In genomic region chr10:132335189-132336063, GRCh38 we compare ENCODE assay signal across 1 cellular context.
TF ChIP-seq lines count a peak whose summit lies in the region.

No MANE protein-coding gene starts in this region.

TF ChIP-seq in HEK293, 187 proteins besides CTCF, POLR2A, EP300 and RAD21 (continued from another document and continues in another):
- TF ChIP-seq ZNF704 (tag by site-specific recombination; IDR thresholded peaks at IDR 0.05) (no peak), ZBTB48 (tag by site-specific recombination; IDR thresholded peaks at IDR 0.05) (peak; percentile 99), MZF1 (tag by site-specific recombination; IDR thresholded peaks at IDR 0.05; ENCODE audit: borderline replicate concordance) (peak; percentile 43; the same call in 1 of the 2 replicates), ZNF629 (tag by site-specific recombination; IDR thresholded peaks at IDR 0.05) (peak; percentile 56), KLF7 (tag by site-specific recombination; IDR thresholded peaks at IDR 0.05; ENCODE audit: borderline replicate concordance) (no peak), GLI2 (tag by site-specific recombination; IDR thresholded peaks at IDR 0.05; ENCODE audit: borderline replicate concordance, low read depth) (no peak), EGR2 (tag by site-specific recombination; IDR thresholded peaks at IDR 0.05; ENCODE audit: low read depth) (no peak), ATF2 (tag by site-specific recombination; IDR thresholded peaks at IDR 0.05; ENCODE audit: low read depth) (no peak), HIC1 (tag by site-specific recombination; IDR thresholded peaks at IDR 0.05) (peak; percentile 86), ZBTB17 (tag by site-specific recombination; IDR thresholded peaks at IDR 0.05) (peak; percentile 93), SP7 (tag by site-specific recombination; IDR thresholded peaks at IDR 0.05) (peak; percentile 84), ZNF747 (tag by site-specific recombination; IDR thresholded peaks at IDR 0.05) (no peak), PRDM1 (tag by site-specific recombination; IDR thresholded peaks at IDR 0.05) (no peak), SP3 (tag by site-specific recombination; IDR thresholded peaks at IDR 0.05) (peak; percentile 89), HOXC10 (CRISPR knock-in tag; IDR thresholded peaks at IDR 0.05) (no peak), ZBTB21 (tag by site-specific recombination; IDR thresholded peaks at IDR 0.05) (no peak), REST (tag by site-specific recombination; IDR thresholded peaks at IDR 0.05) (0 out of 2 replicates have a peak, but pooled peaks have one; percentile 25), OVOL3 (tag by site-specific recombination; IDR thresholded peaks at IDR 0.05) (no peak), ZNF335 (tag by site-specific recombination; conservative IDR thresholded peaks at IDR 0.05) (peak; percentile 84), ZNF24 (tag by site-specific recombination; IDR thresholded peaks at IDR 0.05) (peak; percentile 16; the same call in 1 of the 2 replicates), ZNF660 (tag by site-specific recombination; IDR thresholded peaks at IDR 0.05) (no peak), ZNF521 (tag by site-specific recombination; IDR thresholded peaks at IDR 0.05) (no peak), FEZF1 (tag by site-specific recombination; IDR thresholded peaks at IDR 0.05) (peak; percentile 73), ZBTB8A (tag by site-specific recombination; IDR thresholded peaks at IDR 0.05) (peak; percentile 35), ZNF423 (tag by site-specific recombination; IDR thresholded peaks at IDR 0.05) (no peak), ZNF266 (tag by site-specific recombination; IDR thresholded peaks at IDR 0.05; ENCODE audit: low read depth) (no peak), ZNF114 (tag by site-specific recombination; IDR thresholded peaks at IDR 0.05) (no peak), WT1 (tag by site-specific recombination; IDR thresholded peaks at IDR 0.05) (no peak), ZNF513 (tag by site-specific recombination; IDR thresholded peaks at IDR 0.05) (no peak), SP2 (tag by site-specific recombination; IDR thresholded peaks at IDR 0.05) (peak; percentile 95), ZEB2 (tag by site-specific recombination; IDR thresholded peaks at IDR 0.05) (peak; percentile 63; the same call in 1 of the 2 replicates), ZNF214 (tag by site-specific recombination; IDR thresholded peaks at IDR 0.05; ENCODE audit: borderline replicate concordance) (no peak), ZNF600 (tag by site-specific recombination; IDR thresholded peaks at IDR 0.05) (peak; percentile 14; the same call in 1 of the 2 replicates), IKZF3 (tag by site-specific recombination; IDR thresholded peaks at IDR 0.05) (no peak), YY2 (tag by site-specific recombination; IDR thresholded peaks at IDR 0.05) (no peak), ZBTB49 (tag by site-specific recombination; IDR thresholded peaks at IDR 0.05; ENCODE audit: low read depth) (no peak), ZNF18 (tag by site-specific recombination; IDR thresholded peaks at IDR 0.05) (no peak), ZNF571 (tag by site-specific recombination; IDR thresholded peaks at IDR 0.05) (no peak), ZNF10 (tag by site-specific recombination; IDR thresholded peaks at IDR 0.05) (no peak), HOXD13 (CRISPR knock-in tag; IDR thresholded peaks at IDR 0.05; ENCODE audit: borderline replicate concordance) (no peak), ZNF621 (tag by site-specific recombination; IDR thresholded peaks at IDR 0.05) (no peak), ELK4 (IDR thresholded peaks at IDR 0.05; ENCODE audit: borderline replicate concordance, low read depth, low read length) (no peak), ZNF658 (tag by site-specific recombination; IDR thresholded peaks at IDR 0.05) (no peak), ZNF16 (tag by site-specific recombination; IDR thresholded peaks at IDR 0.05; ENCODE audit: low read depth) (no peak), ZNF664 (tag by site-specific recombination; IDR thresholded peaks at IDR 0.05) (no peak), ZNF362 (tag by site-specific recombination; IDR thresholded peaks at IDR 0.05) (no peak), ZNF639 (tag by site-specific recombination; IDR thresholded peaks at IDR 0.05) (peak; percentile 88), ZNF391 (tag by site-specific recombination; IDR thresholded peaks at IDR 0.05; ENCODE audit: borderline replicate concordance, low read depth) (no peak), ZNF140 (tag by site-specific recombination; IDR thresholded peaks at IDR 0.05) (no peak), ZNF596 (tag by site-specific recombination; IDR thresholded peaks at IDR 0.05) (0 out of 2 replicates have a peak, but pooled peaks have one; percentile 3), ZNF837 (tag by site-specific recombination; IDR thresholded peaks at IDR 0.05) (no peak), ZNF626 (tag by site-specific recombination; IDR thresholded peaks at IDR 0.05) (no peak)
